Comparison of ENCODE assay signal across 24 cellular contexts in the genomic region with DNA sequence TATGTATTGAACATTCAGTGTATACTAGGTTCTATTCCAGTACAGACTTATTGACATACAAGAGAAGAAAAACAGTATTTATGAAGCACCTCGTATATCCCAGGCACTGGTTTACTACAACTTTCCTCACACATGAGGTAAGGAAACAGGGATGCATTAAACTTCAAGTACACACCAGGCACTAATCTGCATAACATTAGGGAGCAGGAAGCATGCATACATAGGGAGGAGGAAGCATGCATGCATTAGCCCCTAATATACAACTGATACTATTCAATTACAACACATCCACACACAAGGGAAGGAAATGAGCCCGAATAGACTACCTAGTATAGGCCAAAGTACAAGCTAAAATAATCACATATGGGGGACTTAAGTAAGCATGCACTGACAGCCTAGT.
DNase-seq lines count a peak whose midpoint lies in the region; ATAC-seq, FAIRE-seq and TF ChIP-seq lines count a peak whose summit lies in the region.
"Had no signal": no experiment of that assay in that cellular context is flagged by ENCODE, and none has a peak within 500 bp of the region (broad histone marks: within the 10 kb centered on the region; RNA-seq: fewer than 3 reads in every experiment).

No MANE protein-coding gene starts in this region.

- H3K36me3 Mint-ChIP-seq in GM23338 (ENCODE audit: low read depth), result peaks cover 8% of the 10 kb centered on the region; the same call in 2 of the 3 replicates
- H3K36me3 Mint-ChIP-seq in activated naive CD4-positive, alpha-beta T cell treated with anti-CD3 and anti-CD28 coated beads, Interleukin-2, amount 10 ng/mL, durations not matched to agents 7 days and 5 days, result no peaks in the 10 kb centered on the region
- H3K36me3 Mint-ChIP-seq: CD4-positive, CD25-positive, alpha-beta regulatory T cell; CD8-positive, alpha-beta T cell had no signal

- CTCF ChIA-PET in K562 (lab: Yijun Ruan, JAX; ENCODE audit: low intra/inter-chr PET ratio), result no interaction called here
- CTCF ChIA-PET in activated naive CD4-positive, alpha-beta T cell treated with anti-CD3 and anti-CD28 coated beads, Interleukin-2, amount 10 ng/mL, durations not matched to agents 7 days and 5 days (lab: Charles Lee), result no interaction called here

- FAIRE-seq in K562 (lab: Jason Lieb, UNC), result no peak
- FAIRE-seq: A204.1, D721Med, GM12878, GM19239, H54 had no signal

- TF ChIP-seq CTCF in GM23338 (conservative IDR thresholded peaks at IDR 0.05; ENCODE audit: low read depth in 2 of 2), result no peak
- TF ChIP-seq CTCF in K562 (IDR thresholded peaks at IDR 0.05 in 2 of 3, conservative IDR thresholded peaks at IDR 0.05 in 1 of 3; ENCODE audit: insufficient read depth in 2 of 3, low read depth in 1 of 3, low read length in 3 of 3), result no peak
- TF ChIP-seq CTCF in left ventricle myocardium inferior (IDR thresholded peaks at IDR 0.05; ENCODE audit: borderline replicate concordance), result no peak

- no peaks in the 10 kb centered on the region for H3K9me1 ChIP-seq in K562 (ENCODE audit: control insufficient read depth, insufficient read depth, low read length)

- BruUV-seq in K562 (replicated peaks; lab: Mats Ljungman, UMichigan), result no TSS peak

- WGBS in K562 (ENCODE audit: insufficient coverage, low coverage, missing lambda C conversion rate), result 8% methylated on average over 2 of the region's 2 CpGs

- no peaks in the 10 kb centered on the region for H3F3A ChIP-seq in GM23338 (replicated peaks; ENCODE audit: low read depth)

- H3K9ac ChIP-seq in K562 (ENCODE audit: insufficient read depth in 1 of 2, low read depth in 2 of 2, low read length in 2 of 2), result no peak overlapping the region
- no peak overlapping the region for H3K9ac ChIP-seq in iPS-20b (ENCODE audit: low read depth, low read length)
- H3K9ac ChIP-seq: BLaER1, GM23248 had no signal

- H3K4me1 ChIP-seq in GM23338 (ENCODE audit: insufficient read depth) (peaks cover 28% of the 10 kb centered on the region), K562 (replicated peaks in 1 of 2; ENCODE audit: control insufficient read depth in 2 of 2, insufficient read depth in 2 of 2, low read length in 2 of 2) (no peaks in the 10 kb centered on the region), iPS-20b (ENCODE audit: insufficient read depth, low read length) (peaks cover 20% of the 10 kb centered on the region), left ventricle myocardium inferior (no peaks in the 10 kb centered on the region)
- H3K4me1 ChIP-seq: BLaER1, Caco-2 had no signal

- peaks cover 35% of the 10 kb centered on the region for H3K4me1 Mint-ChIP-seq in GM23338
- H3K4me1 Mint-ChIP-seq in activated naive CD4-positive, alpha-beta T cell treated with anti-CD3 and anti-CD28 coated beads, Interleukin-2, amount 10 ng/mL, durations not matched to agents 7 days and 5 days, result no peaks in the 10 kb centered on the region
- H3K4me1 Mint-ChIP-seq: B cell; CD4-positive, CD25-positive, alpha-beta regulatory T cell had no signal

- in situ Hi-C loops in K562 (cut with MboI), result no loop called here

- H3K79me2 ChIP-seq in GM23338 (replicated peaks; ENCODE audit: insufficient read depth) (no peaks in the 10 kb centered on the region), K562 (ENCODE audit: control insufficient read depth, insufficient read depth, low read length) (no peaks in the 10 kb centered on the region)

- H3K36me3 ChIP-seq in GM23338 (ENCODE audit: insufficient read depth) (no peaks in the 10 kb centered on the region), K562 (ENCODE audit: control insufficient read depth, insufficient read depth, low read length) (no peaks in the 10 kb centered on the region), iPS-20b (ENCODE audit: insufficient read depth, low read depth, low read length) (no peaks in the 10 kb centered on the region), left ventricle myocardium inferior (no peaks in the 10 kb centered on the region)
- H3K36me3 ChIP-seq: BLaER1 had no signal

- H4K20me1 ChIP-seq in GM23338 (replicated peaks; ENCODE audit: insufficient read depth), result no peaks in the 10 kb centered on the region
- H4K20me1 ChIP-seq in K562 (replicated peaks; ENCODE audit: control insufficient read depth, insufficient read depth, low read length), result no peaks in the 10 kb centered on the region
- H4K20me1 ChIP-seq: BLaER1 had no signal

- H3K27me3 ChIP-seq in GM23338 (ENCODE audit: insufficient read depth) (no peaks in the 10 kb centered on the region), K562 (ENCODE audit: control insufficient read depth in 2 of 2, insufficient read depth in 2 of 2, low read length in 2 of 2) (no peaks in the 10 kb centered on the region), iPS-20b (ENCODE audit: insufficient read depth, low read length) (no peaks in the 10 kb centered on the region), left ventricle myocardium inferior (ENCODE audit: low read depth) (no peaks in the 10 kb centered on the region)
- H3K27me3 ChIP-seq: BLaER1 had no signal

- no peak for TF ChIP-seq EP300 in K562 (IDR thresholded peaks at IDR 0.05; ENCODE audit: low read length)

- intact Hi-C loops in K562 (cut with micrococcal nuclease) (no loop called here), left ventricle myocardium inferior (cut with micrococcal nuclease) (no loop called here)

- H3K27me3 Mint-ChIP-seq in GM23338 (ENCODE audit: insufficient read depth, low read depth, poor library complexity), result peaks cover 2% of the 10 kb centered on the region
- H3K27me3 Mint-ChIP-seq in activated naive CD4-positive, alpha-beta T cell treated with anti-CD3 and anti-CD28 coated beads, Interleukin-2, amount 10 ng/mL, durations not matched to agents 7 days and 5 days, result no peaks in the 10 kb centered on the region
- H3K27me3 Mint-ChIP-seq: B cell; CD4-positive, CD25-positive, alpha-beta regulatory T cell had no signal

- peak; percentile 67 for ATAC-seq in GM23338
- ATAC-seq in K562, result no peak
- no peak for ATAC-seq in GM18505 (IDR thresholded peaks at IDR 0.05; ENCODE audit: unreplicated experiment)
- ATAC-seq: CD8-positive, alpha-beta T cell; GM12878 had no signal

- H3K9me2 ChIP-seq in GM23338 (ENCODE audit: insufficient read depth), result no peaks in the 10 kb centered on the region

- TF ChIP-seq RAD21 in K562 (CRISPR knock-in tag; conservative IDR thresholded peaks at IDR 0.05 in 1 of 2, IDR thresholded peaks at IDR 0.05 in 1 of 2), result no peak

- POLR2A ChIA-PET in K562 (lab: Yijun Ruan, JAX), result no interaction called here

- H3K4me2 ChIP-seq in GM23338 (peak overlapping the region; percentile 27; the same call in 1 of the 2 replicates), K562 (ENCODE audit: insufficient read depth, low read length) (no peak overlapping the region)
- H3K4me2 ChIP-seq: BLaER1 had no signal

- DNase-seq in GM23338 (ENCODE audit: low spot score) (peak; percentile 16), K562 (ENCODE audit: extremely low read depth in 1 of 4, low spot score in 3 of 4) (no peak), left ventricle myocardium inferior (no peak)
- DNase-seq in activated naive CD4-positive, alpha-beta T cell treated with anti-CD3 and anti-CD28 coated beads, Interleukin-2, amount 10 ng/mL, durations not matched to agents 7 days and 5 days, result no peak
- DNase-seq: Caco-2; CD4-positive, CD25-positive, alpha-beta regulatory T cell; CD8-positive, alpha-beta T cell; DMS 273 treated with DMSO at 0.1 percent for 48 hours; DMS79; EL; GDM1; GM23248; HCEC 1CT had no signal

- no peaks in the 10 kb centered on the region for H3K9me3 Mint-ChIP-seq in GM23338
- H3K9me3 Mint-ChIP-seq in activated naive CD4-positive, alpha-beta T cell treated with anti-CD3 and anti-CD28 coated beads, Interleukin-2, amount 10 ng/mL, durations not matched to agents 7 days and 5 days, result no peaks in the 10 kb centered on the region
- H3K9me3 Mint-ChIP-seq: CD8-positive, alpha-beta T cell had no signal

- H3K27ac Mint-ChIP-seq in GM23338, result no peak overlapping the region
- no peak overlapping the region for H3K27ac Mint-ChIP-seq in activated naive CD4-positive, alpha-beta T cell treated with anti-CD3 and anti-CD28 coated beads, Interleukin-2, amount 10 ng/mL, durations not matched to agents 7 days and 5 days
- H3K27ac Mint-ChIP-seq: B cell; CD4-positive, CD25-positive, alpha-beta regulatory T cell; CD8-positive, alpha-beta T cell had no signal

- H3K27ac ChIP-seq in GM23338 (ENCODE audit: low read depth) (no peak overlapping the region), K562 (ENCODE audit: extremely low read depth, low read depth, low read length) (no peak overlapping the region), iPS-20b (ENCODE audit: low read length) (no peak overlapping the region), left ventricle myocardium inferior (replicated peaks) (no peak overlapping the region)
- H3K27ac ChIP-seq: 22Rv1, BLaER1, C4-2B, GM23248 had no signal

- H2AFZ ChIP-seq in GM23338 (no peak overlapping the region), K562 (ENCODE audit: low read depth, low read length) (peak overlapping the region; percentile 23; the same call in 1 of the 2 replicates)
- H2AFZ ChIP-seq: GM23248 had no signal

- TF ChIP-seq POLR2A in K562 (conservative IDR thresholded peaks at IDR 0.05), result no peak
- no peak for TF ChIP-seq POLR2A in GM18505 (IDR thresholded peaks at IDR 0.05; ENCODE audit: borderline replicate concordance, extremely low read depth, insufficient read depth, insufficient read length)

- H3K4me3 Mint-ChIP-seq in GM23338, result peak overlapping the region; percentile 23; the same call in 1 of the 3 replicates
- H3K4me3 Mint-ChIP-seq in activated naive CD4-positive, alpha-beta T cell treated with anti-CD3 and anti-CD28 coated beads, Interleukin-2, amount 10 ng/mL, durations not matched to agents 7 days and 5 days, result no peak overlapping the region
- H3K4me3 Mint-ChIP-seq: B cell; CD4-positive, CD25-positive, alpha-beta regulatory T cell; CD8-positive, alpha-beta T cell had no signal

- no peak overlapping the region for H3K4me3 ChIP-seq in GM23338
- no peak overlapping the region for H3K4me3 ChIP-seq in K562
- H3K4me3 ChIP-seq in iPS-20b (ENCODE audit: low read length), result peak overlapping the region; percentile 10; the same call in 1 of the 2 replicates
- H3K4me3 ChIP-seq in left ventricle myocardium inferior, result no peak overlapping the region
- H3K4me3 ChIP-seq: BLaER1, GM12878, GM23248 had no signal

- H3K9me3 ChIP-seq in K562 (replicated peaks; ENCODE audit: control insufficient read depth, insufficient read depth, low read depth, low read length) (no peaks in the 10 kb centered on the region), iPS-20b (ENCODE audit: insufficient read depth, low read depth, low read length) (no peaks in the 10 kb centered on the region), left ventricle myocardium inferior (replicated peaks) (no peaks in the 10 kb centered on the region)
- H3K9me3 ChIP-seq: BLaER1, Caco-2 had no signal

TF ChIP-seq in GM23338, 12 proteins besides CTCF, POLR2A, EP300 and RAD21:
- TF ChIP-seq NANOG (IDR thresholded peaks at IDR 0.05; ENCODE audit: borderline replicate concordance) (0 out of 2 replicates have a peak, but pooled peaks have one; percentile 50), EZH2phosphoT487 (IDR thresholded peaks at IDR 0.05; ENCODE audit: unreplicated experiment) (no peak)
TF ChIP-seq in GM23338: peak in this region for 1.
